26 cellular contexts compared by ENCODE assay signal in genomic region chr1:117712598-117712997, GRCh38.
"Had no signal": no experiment of that assay in that cellular context is flagged by ENCODE, and none has a peak within 500 bp of the region (broad histone marks: within the 10 kb centered on the region; RNA-seq: fewer than 3 reads in every experiment).

No MANE protein-coding gene starts in this region.

- DNase-seq: colonic mucosa; cortex of kidney; effector CD8-positive, alpha-beta T cell; effector memory CD8-positive, alpha-beta T cell; endodermal cell; erythroblast; esophagus squamous epithelium; foreskin fibroblast; foreskin melanocyte; gastrocnemius medialis; glutamatergic neuron; head of caudate nucleus; heart right ventricle; hippocampal formation; left cardiac atrium; left lung; left ventricle myocardium superior; lower lobe of right lung; mesenchymal stem cell; midbrain; naive thymus-derived CD4-positive, alpha-beta T cell had no signal

- H3K27ac ChIP-seq: colonic mucosa, epithelial cell of prostate, esophagus squamous epithelium, gastrocnemius medialis, heart right ventricle, left lung, lower lobe of right lung had no signal

- H3K27me3 ChIP-seq: colonic mucosa, esophagus squamous epithelium, gastrocnemius medialis, heart right ventricle, left lung had no signal

- FAIRE-seq: endometrium, islet of Langerhans, keratinocyte had no signal

- ATAC-seq: effector memory CD8-positive, alpha-beta T cell; esophagus mucosa; gastrocnemius medialis; heart right ventricle; left cardiac atrium; left lung; left ventricle myocardium superior; lower lobe of right lung; naive thymus-derived CD4-positive, alpha-beta T cell had no signal

- H3K36me3 ChIP-seq: colonic mucosa, esophagus squamous epithelium, gastrocnemius medialis, heart right ventricle, left lung, lower lobe of right lung had no signal

- H3K4me1 ChIP-seq: colonic mucosa, esophagus squamous epithelium, left lung, lower lobe of right lung had no signal

- H3K9me3 ChIP-seq: colonic mucosa, esophagus squamous epithelium, gastrocnemius medialis, heart right ventricle, lower lobe of right lung had no signal

- H3K4me3 ChIP-seq: colonic mucosa, esophagus squamous epithelium, gastrocnemius medialis, heart right ventricle, left lung, lower lobe of right lung had no signal
